ENCODE assay signal across 24 cellular contexts in genomic region chr10:107626862-107627261, GRCh38.
"Had no signal": no experiment of that assay in that cellular context is flagged by ENCODE, and none has a peak within 500 bp of the region (broad histone marks: within the 10 kb centered on the region; RNA-seq: fewer than 3 reads in every experiment).

No MANE protein-coding gene starts in this region.

- H3K4me3 ChIP-seq: neural progenitor cell, ovary, psoas muscle, skin epidermis, stomach, thoracic aorta, thyroid gland, tibial nerve, upper lobe of left lung, vagina had no signal

- H3K36me3 ChIP-seq: neural progenitor cell, ovary, stomach, thoracic aorta, thyroid gland, tibial nerve, upper lobe of left lung, vagina had no signal

- H3K4me1 ChIP-seq: neural progenitor cell, parathyroid adenoma, psoas muscle, stomach, thyroid gland, tibial nerve, upper lobe of left lung, vagina had no signal

- H3K9me3 ChIP-seq: ovary, psoas muscle, stomach, thoracic aorta, thyroid gland, tibial nerve, upper lobe of left lung, vagina had no signal

- H3K27me3 ChIP-seq: neural progenitor cell, ovary, stomach, thyroid gland, tibial nerve, upper lobe of left lung, vagina had no signal

- ATAC-seq: natural killer cell; psoas muscle; right cardiac atrium; sciatic nerve; stimulated activated effector memory CD8-positive, alpha-beta T cell treated with anti-CD3 and anti-CD28 coated beads, Interleukin-12 subunit alpha, Interleukin-12 subunit beta, amount 100 ng/mL, for 72 hours; stimulated activated naive B cell treated with anti-CD40 and anti-IgM and Interleukin-4, amounts not matched to agents 10 μg/mL and 1 μg/mL and 100 μg/mL, for 72 hours had no signal

- H3K27ac ChIP-seq: neural progenitor cell, ovary, parathyroid adenoma, psoas muscle, skin epidermis, stomach, thoracic aorta, thyroid gland, tibial nerve, upper lobe of left lung, vagina had no signal

- DNase-seq: natural killer cell; occipital lobe; ovary; posterior cingulate gyrus; psoas muscle; right cardiac atrium; stimulated activated CD4-positive, alpha-beta T cell treated with anti-CD3 and anti-CD28 coated beads, Interleukin-15, amount 100 ng/mL, for 24 hours; stimulated activated CD4-positive, alpha-beta T cell treated with anti-CD3 and anti-CD28 coated beads, Interleukin-2, amount 100 ng/mL, for 24 hours; stimulated activated CD4-positive, alpha-beta T cell treated with anti-CD3 and anti-CD28 coated beads, Interleukin-2, amount 100 ng/mL, for 48 hours; stimulated activated CD4-positive, alpha-beta T cell treated with anti-CD3 and anti-CD28 coated beads, Interleukin-4, amount 100 ng/mL, for 24 hours; stimulated activated naive B cell treated with anti-CD40 and anti-IgM and Interleukin-4, amounts not matched to agents 10 μg/mL and 1 μg/mL and 100 μg/mL, for 72 hours; stimulated activated naive CD4-positive, alpha-beta T cell treated with Interleukin-2 at 50 U/mL for 16 hours; stomach; thyroid gland; trophoblast cell; upper lobe of left lung had no signal
